Comparison of ENCODE assay signal across 17 cellular contexts in genomic region chr2:176471949-176472348, GRCh38.
"Had no signal": no experiment of that assay in that cellular context is flagged by ENCODE, and none has a peak within 500 bp of the region (broad histone marks: within the 10 kb centered on the region; RNA-seq: fewer than 3 reads in every experiment).

No MANE protein-coding gene starts in this region.

- H3K36me3 ChIP-seq: brain microvascular endothelial cell, pancreas had no signal

- DNase-seq: activated CD4-positive, alpha-beta memory T cell treated with anti-CD3 and anti-CD28 coated beads for 36 hours; activated CD4-positive, alpha-beta T cell treated with anti-CD3 and anti-CD28 coated beads for 1 hour; activated effector memory CD4-positive, alpha-beta T cell treated with anti-CD3 and anti-CD28 coated beads, Interleukin-2, amount 50 U/mL, for 16 hours; activated naive CD8-positive, alpha-beta T cell treated with anti-CD3 and anti-CD28 coated beads for 36 hours; activated T-cell treated with anti-CD3 and anti-CD28 coated beads, Interleukin-2, amount 50 U/mL, for 4 hours; brain microvascular endothelial cell; endodermal cell; hypothalamus; kidney glomerular epithelial cell; mesendoderm; pancreas; stimulated activated CD4-positive, alpha-beta T cell treated with anti-CD3 and anti-CD28 coated beads, Interleukin-4, amount 100 ng/mL, for 1 hour; stimulated activated CD8-positive, alpha-beta memory T cell treated with anti-CD3 and anti-CD28 coated beads, Interleukin-4, amount 100 ng/mL, for 48 hours; testis had no signal

- FAIRE-seq: pancreas had no signal

- H3K4me3 ChIP-seq: pancreas, testis had no signal

- H3K9me3 Mint-ChIP-seq: activated CD4-positive, alpha-beta memory T cell treated with anti-CD3 and anti-CD28 coated beads for 36 hours; activated T-cell treated with anti-CD3 and anti-CD28 coated beads, Interleukin-2, amount 50 U/mL, for 4 hours; endodermal cell; neural crest cell; stimulated activated naive CD8-positive, alpha-beta T cell treated with anti-CD3 and anti-CD28 coated beads, Interleukin-15, Interleukin-2, amounts not matched to agents 100 ng/mL and 50 ng/mL, for 24 hours had no signal

- H3K9me3 ChIP-seq: pancreas, testis had no signal

- H3K27ac Mint-ChIP-seq: activated CD4-positive, alpha-beta memory T cell treated with anti-CD3 and anti-CD28 coated beads for 36 hours; activated naive CD8-positive, alpha-beta T cell treated with anti-CD3 and anti-CD28 coated beads for 36 hours; endodermal cell; stimulated activated naive CD8-positive, alpha-beta T cell treated with anti-CD3 and anti-CD28 coated beads, Interleukin-15, Interleukin-2, amounts not matched to agents 100 ng/mL and 50 ng/mL, for 24 hours had no signal

- H3K36me3 Mint-ChIP-seq: activated CD4-positive, alpha-beta memory T cell treated with anti-CD3 and anti-CD28 coated beads for 36 hours had no signal

- H3K4me1 ChIP-seq: pancreas, testis had no signal

- H3K4me1 Mint-ChIP-seq: neural crest cell had no signal

- ATAC-seq: activated T-cell treated with anti-CD3 and anti-CD28 coated beads, Interleukin-2, amount 50 U/mL, for 4 hours; esophagus mucosa; pancreas had no signal

- H3K27ac ChIP-seq: brain microvascular endothelial cell, pancreas, testis had no signal

- H3K4me3 Mint-ChIP-seq: activated CD4-positive, alpha-beta memory T cell treated with anti-CD3 and anti-CD28 coated beads for 36 hours; activated naive CD8-positive, alpha-beta T cell treated with anti-CD3 and anti-CD28 coated beads for 36 hours; endodermal cell; neural crest cell; stimulated activated naive CD8-positive, alpha-beta T cell treated with anti-CD3 and anti-CD28 coated beads, Interleukin-15, Interleukin-2, amounts not matched to agents 100 ng/mL and 50 ng/mL, for 24 hours had no signal

- H3K27me3 ChIP-seq: brain microvascular endothelial cell, testis had no signal
